9 cellular contexts compared by ENCODE assay signal in genomic region chr9:97293207-97293721, GRCh38. TPM values are rescaled to one million over a fixed set of nuclear protein-coding genes. Genes with fewer than 3 reads are reported as not detected.
DNase-seq lines count a peak whose midpoint lies in the region; ATAC-seq and FAIRE-seq lines count a peak whose summit lies in the region.
"Had no signal": no experiment of that assay in that cellular context is flagged by ENCODE, and none has a peak within 500 bp of the region (broad histone marks: within the 10 kb centered on the region; RNA-seq: fewer than 3 reads in every experiment).

No MANE protein-coding gene starts in this region.

- CTCF ChIA-PET in activated CD4-positive, alpha-beta memory T cell treated with anti-CD3 and anti-CD28 coated beads, Interleukin-2, amount 10 ng/mL, durations not matched to agents 7 days and 5 days (lab: Charles Lee) = no interaction called here

- no peak for FAIRE-seq in urothelium cell line (lab: Jason Lieb, UNC)

- peak overlapping the region; percentile 28 for H3K27ac Mint-ChIP-seq in activated naive CD8-positive, alpha-beta T cell treated with anti-CD3 and anti-CD28 coated beads, Interleukin-2, amount 10 ng/mL, durations not matched to agents 7 days and 5 days
- H3K27ac Mint-ChIP-seq in activated naive CD8-positive, alpha-beta T cell treated with anti-CD3 and anti-CD28 coated beads, Interleukin-2, amount 50 U/mL, for 24 hours = no peak overlapping the region
- no peak overlapping the region for H3K27ac Mint-ChIP-seq in activated CD4-positive, alpha-beta memory T cell treated with anti-CD3 and anti-CD28 coated beads, Interleukin-2, amount 10 ng/mL, durations not matched to agents 7 days and 5 days

- no peak overlapping the region for H3K4me3 Mint-ChIP-seq in activated naive CD8-positive, alpha-beta T cell treated with anti-CD3 and anti-CD28 coated beads, Interleukin-2, amount 10 ng/mL, durations not matched to agents 7 days and 5 days
- no peak overlapping the region for H3K4me3 Mint-ChIP-seq in activated naive CD8-positive, alpha-beta T cell treated with anti-CD3 and anti-CD28 coated beads, Interleukin-2, amount 50 U/mL, for 24 hours
- H3K4me3 Mint-ChIP-seq in activated CD4-positive, alpha-beta memory T cell treated with anti-CD3 and anti-CD28 coated beads, Interleukin-2, amount 10 ng/mL, durations not matched to agents 7 days and 5 days = no peak overlapping the region

- H3K4me1 Mint-ChIP-seq in activated naive CD8-positive, alpha-beta T cell treated with anti-CD3 and anti-CD28 coated beads, Interleukin-2, amount 10 ng/mL, durations not matched to agents 7 days and 5 days = peaks cover 5% of the 10 kb centered on the region
- no peaks in the 10 kb centered on the region for H3K4me1 Mint-ChIP-seq in activated naive CD8-positive, alpha-beta T cell treated with anti-CD3 and anti-CD28 coated beads, Interleukin-2, amount 50 U/mL, for 24 hours
- no peaks in the 10 kb centered on the region for H3K4me1 Mint-ChIP-seq in activated CD4-positive, alpha-beta memory T cell treated with anti-CD3 and anti-CD28 coated beads, Interleukin-2, amount 10 ng/mL, durations not matched to agents 7 days and 5 days

- no peak for DNase-seq in activated naive CD8-positive, alpha-beta T cell treated with anti-CD3 and anti-CD28 coated beads, Interleukin-2, amount 10 ng/mL, durations not matched to agents 7 days and 5 days
- no peak for DNase-seq in activated naive CD8-positive, alpha-beta T cell treated with anti-CD3 and anti-CD28 coated beads, Interleukin-2, amount 50 U/mL, for 24 hours
- DNase-seq in amniotic epithelial cell (ENCODE audit: low read depth) (peak; percentile 6), islet precursor cell (peak; percentile 41), urothelium cell line (ENCODE audit: low spot score) (peak; percentile 55)
- no peak for DNase-seq in activated CD4-positive, alpha-beta memory T cell treated with anti-CD3 and anti-CD28 coated beads, Interleukin-2, amount 10 ng/mL, durations not matched to agents 7 days and 5 days
- DNase-seq: activated gamma-delta T cell treated with Interleukin-2 at 50 U/mL for 16 hours had no signal

- H3K36me3 Mint-ChIP-seq in activated naive CD8-positive, alpha-beta T cell treated with anti-CD3 and anti-CD28 coated beads, Interleukin-2, amount 10 ng/mL, durations not matched to agents 7 days and 5 days = peaks cover 21% of the 10 kb centered on the region
- peaks cover 27% of the 10 kb centered on the region for H3K36me3 Mint-ChIP-seq in activated naive CD8-positive, alpha-beta T cell treated with anti-CD3 and anti-CD28 coated beads, Interleukin-2, amount 50 U/mL, for 24 hours (ENCODE audit: low read depth)
- peaks cover 28% of the 10 kb centered on the region for H3K36me3 Mint-ChIP-seq in activated CD4-positive, alpha-beta memory T cell treated with anti-CD3 and anti-CD28 coated beads, Interleukin-2, amount 10 ng/mL, durations not matched to agents 7 days and 5 days (ENCODE audit: low read depth)

- no peak for ATAC-seq in activated naive CD8-positive, alpha-beta T cell treated with anti-CD3 and anti-CD28 coated beads, Interleukin-2, amount 10 ng/mL, durations not matched to agents 7 days and 5 days (ENCODE audit: low read depth)
- ATAC-seq in activated naive CD8-positive, alpha-beta T cell treated with anti-CD3 and anti-CD28 coated beads, Interleukin-2, amount 50 U/mL, for 24 hours = no peak
- ATAC-seq in GM19023 (IDR thresholded peaks at IDR 0.05; ENCODE audit: unreplicated experiment) (no peak), HG03469 (IDR thresholded peaks at IDR 0.05; ENCODE audit: unreplicated experiment) (no peak)

- no peaks in the 10 kb centered on the region for H3K27me3 Mint-ChIP-seq in activated naive CD8-positive, alpha-beta T cell treated with anti-CD3 and anti-CD28 coated beads, Interleukin-2, amount 10 ng/mL, durations not matched to agents 7 days and 5 days
- H3K27me3 Mint-ChIP-seq in activated naive CD8-positive, alpha-beta T cell treated with anti-CD3 and anti-CD28 coated beads, Interleukin-2, amount 50 U/mL, for 24 hours = no peaks in the 10 kb centered on the region
- H3K27me3 Mint-ChIP-seq in activated CD4-positive, alpha-beta memory T cell treated with anti-CD3 and anti-CD28 coated beads, Interleukin-2, amount 10 ng/mL, durations not matched to agents 7 days and 5 days = no peaks in the 10 kb centered on the region

- no peaks in the 10 kb centered on the region for H3K9me3 Mint-ChIP-seq in activated naive CD8-positive, alpha-beta T cell treated with anti-CD3 and anti-CD28 coated beads, Interleukin-2, amount 10 ng/mL, durations not matched to agents 7 days and 5 days
- H3K9me3 Mint-ChIP-seq in activated naive CD8-positive, alpha-beta T cell treated with anti-CD3 and anti-CD28 coated beads, Interleukin-2, amount 50 U/mL, for 24 hours = peaks cover 21% of the 10 kb centered on the region
- H3K9me3 Mint-ChIP-seq in activated CD4-positive, alpha-beta memory T cell treated with anti-CD3 and anti-CD28 coated beads, Interleukin-2, amount 10 ng/mL, durations not matched to agents 7 days and 5 days = peaks cover 7% of the 10 kb centered on the region

- POLR2A ChIA-PET in activated naive CD8-positive, alpha-beta T cell treated with anti-CD3 and anti-CD28 coated beads, Interleukin-2, amount 10 ng/mL, durations not matched to agents 7 days and 5 days (lab: Charles Lee) = no interaction called here
- POLR2A ChIA-PET in activated CD4-positive, alpha-beta memory T cell treated with anti-CD3 and anti-CD28 coated beads, Interleukin-2, amount 10 ng/mL, durations not matched to agents 7 days and 5 days (lab: Charles Lee) = no interaction called here

RNA-seq across cellular contexts. Expression of gene CCDC180, which starts 14.2 kb away (rescaled TPM):
- total RNA-seq in activated naive CD8-positive, alpha-beta T cell treated with anti-CD3 and anti-CD28 coated beads, Interleukin-2, amount 10 ng/mL, durations not matched to agents 7 days and 5 days = 1 to 10 TPM; 5.8 to 7.8 TPM
- total RNA-seq in activated CD4-positive, alpha-beta memory T cell treated with anti-CD3 and anti-CD28 coated beads, Interleukin-2, amount 10 ng/mL, durations not matched to agents 7 days and 5 days = 1 to 10 TPM; 3.3 to 5.1 TPM

Comparison
In these comparisons a context has a peak if more than half of its experiments do, and no peak if none do; other contexts are left out.
1. DNase-seq: peak in amniotic epithelial cell (single experiment), islet precursor cell (single experiment) and urothelium cell line (single experiment); none in activated naive CD8-positive, alpha-beta T cell treated with anti-CD3 and anti-CD28 coated beads, Interleukin-2, amount 10 ng/mL, durations not matched to agents 7 days and 5 days (single experiment), activated naive CD8-positive, alpha-beta T cell treated with anti-CD3 and anti-CD28 coated beads, Interleukin-2, amount 50 U/mL, for 24 hours (single experiment) and activated CD4-positive, alpha-beta memory T cell treated with anti-CD3 and anti-CD28 coated beads, Interleukin-2, amount 10 ng/mL, durations not matched to agents 7 days and 5 days (single experiment).